ENCODE assay signal across 12 cellular contexts in the genomic region with DNA sequence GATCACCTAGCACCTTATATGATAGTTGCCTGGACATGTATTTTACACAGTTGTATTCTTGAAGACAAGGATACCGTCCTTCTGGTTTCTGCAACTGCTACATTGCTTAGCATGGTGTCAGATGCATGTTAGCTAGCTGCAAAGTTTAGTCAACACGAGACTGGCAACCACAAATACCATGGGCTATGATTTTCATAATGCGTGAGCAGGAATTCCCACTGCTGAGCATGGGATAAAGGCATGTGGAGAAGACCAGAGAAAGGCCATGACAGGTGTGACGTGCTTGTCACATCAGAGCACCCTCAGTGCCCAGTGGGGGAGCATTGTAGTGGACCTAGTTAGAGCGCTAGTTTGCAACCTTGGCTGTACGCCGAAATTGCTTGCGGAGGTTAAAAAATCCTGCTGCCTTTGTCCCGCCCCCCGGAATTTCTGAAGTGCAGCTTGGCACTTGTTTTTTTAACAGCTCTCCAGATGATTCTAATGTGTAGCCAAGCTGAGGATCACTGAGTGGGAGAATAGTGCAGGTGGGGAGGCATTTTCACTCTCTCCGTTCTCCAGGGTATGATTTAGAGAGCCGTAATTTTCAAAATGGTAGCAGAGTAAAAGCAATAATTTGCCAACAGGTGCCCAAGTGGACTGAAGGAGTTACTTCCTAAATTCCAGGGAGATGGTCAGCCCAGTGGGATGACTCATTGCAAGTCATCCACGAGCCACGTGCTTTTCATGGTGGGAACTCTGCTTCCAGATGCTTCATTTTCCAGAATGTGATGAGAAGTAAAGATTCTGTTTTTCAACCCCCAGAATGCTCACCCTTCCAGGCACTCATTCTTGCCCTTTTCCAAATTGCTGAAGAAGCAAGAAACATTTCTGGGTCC.
DNase-seq lines count a peak whose midpoint lies in the region; ATAC-seq, FAIRE-seq and TF ChIP-seq lines count a peak whose summit lies in the region.
"Had no signal": no experiment of that assay in that cellular context is flagged by ENCODE, and none has a peak within 500 bp of the region (broad histone marks: within the 10 kb centered on the region; RNA-seq: fewer than 3 reads in every experiment).

No MANE protein-coding gene starts in this region.

- H3K9me3 ChIP-seq in vagina, result no peaks in the 10 kb centered on the region
- H3K9me3 ChIP-seq: sigmoid colon, SJSA1 had no signal

- intact Hi-C loops in left ventricle myocardium superior (cut with micrococcal nuclease), result no loop called here
- intact Hi-C loops in cardiac septum (cut with DNase I), result no loop called here
- intact Hi-C loops in vagina (cut with DNase I), result no loop called here

- no peak for FAIRE-seq in RCC 7860 (lab: Jason Lieb, UNC)

- DNase-seq in left ventricle myocardium superior, result no peak
- DNase-seq in cardiac septum (ENCODE audit: low spot score), result no peak
- peak; percentile 22 for DNase-seq in RCC 7860 (ENCODE audit: low spot score)
- DNase-seq in fibroblast of peridontal ligament (ENCODE audit: extremely low read depth), result peak; percentile 81
- no peak for DNase-seq in vagina (ENCODE audit: extremely low spot score in 2 of 2)
- DNase-seq in NCI-H524 treated with DMSO at 0.1 percent for 48 hours (lab: John Stamatoyannopoulos, UW), result no peak
- DNase-seq: activated CD4-positive, alpha-beta T cell treated with anti-CD3 and anti-CD28 coated beads for 4 hours; sigmoid colon had no signal

- no peak for TF ChIP-seq CTCF in vagina (IDR thresholded peaks at IDR 0.05)

- no peaks in the 10 kb centered on the region for H3K36me3 ChIP-seq in vagina
- H3K36me3 ChIP-seq: sigmoid colon, SJSA1 had no signal

- no peak for TF ChIP-seq POLR2A in vagina (IDR thresholded peaks at IDR 0.05)

- H3K27ac ChIP-seq in vagina, result peak overlapping the region; percentile 49
- H3K27ac ChIP-seq: coronary artery, sigmoid colon, SJSA1 had no signal

- H3K4me3 ChIP-seq in vagina, result no peak overlapping the region
- H3K4me3 ChIP-seq: coronary artery, sigmoid colon, SJSA1 had no signal

- ATAC-seq in left ventricle myocardium superior (peak; percentile 35), HG03039 (IDR thresholded peaks at IDR 0.05; ENCODE audit: unreplicated experiment) (no peak), GM19351 (IDR thresholded peaks at IDR 0.05; ENCODE audit: unreplicated experiment) (no peak)

- H3K27me3 ChIP-seq in vagina, result no peaks in the 10 kb centered on the region
- H3K27me3 ChIP-seq: sigmoid colon, SJSA1 had no signal

- H3K4me1 ChIP-seq in vagina, result no peaks in the 10 kb centered on the region
- H3K4me1 ChIP-seq: sigmoid colon had no signal

Comparison
In these comparisons a context has a peak if more than half of its experiments do, and no peak if none do; other contexts are left out.
1. DNase-seq: peak in RCC 7860 (single experiment) and fibroblast of peridontal ligament (single experiment); none in left ventricle myocardium superior (single experiment), cardiac septum (single experiment), vagina (0 of 2) and NCI-H524 treated with DMSO at 0.1 percent for 48 hours (single experiment).